In the genomic region with DNA sequence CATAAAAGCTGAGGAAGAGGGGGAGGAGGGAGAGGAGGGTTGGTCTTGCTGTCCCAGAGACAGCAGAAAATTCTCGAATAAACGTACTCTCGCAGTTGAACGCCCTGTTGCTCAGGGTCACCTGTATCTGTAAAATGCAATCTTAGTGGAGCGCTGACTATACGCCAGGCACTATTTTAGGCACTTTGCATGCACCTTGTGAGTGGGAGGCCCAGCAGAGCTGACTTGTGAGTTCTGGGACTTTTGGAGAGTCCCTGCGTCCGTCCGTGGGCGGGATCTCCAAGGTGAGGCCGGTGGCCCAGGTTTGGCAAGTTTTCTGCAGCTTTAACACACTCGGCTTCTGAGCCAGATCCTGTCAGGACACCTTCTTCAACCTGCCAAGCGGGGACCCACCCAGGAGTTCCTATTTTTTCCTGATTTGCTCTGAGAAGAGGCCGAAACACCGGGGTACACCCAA, we compare ENCODE assay signal across 8 cellular contexts. TPM values are rescaled to one million over a fixed set of nuclear protein-coding genes. Genes with fewer than 3 reads are reported as not detected.
DNase-seq lines count a peak whose midpoint lies in the region; ATAC-seq lines count a peak whose summit lies in the region.

No MANE protein-coding gene starts in this region.

- no peak for ATAC-seq in activated naive CD8-positive, alpha-beta T cell treated with anti-CD3 and anti-CD28 coated beads, Interleukin-2, amount 10 ng/mL, durations not matched to agents 7 days and 5 days (ENCODE audit: low read depth)
- ATAC-seq in left colon: peak; percentile 44

- no peaks in the 10 kb centered on the region for H3K9me3 Mint-ChIP-seq in T-helper 1 cell treated with Interleukin-12 subunit alpha and Interleukin-12 subunit beta and Interleukin-4 antibody, amounts not matched to agents 30 μg/mL and 1 μg/mL, for 36 hours
- no peaks in the 10 kb centered on the region for H3K9me3 Mint-ChIP-seq in activated naive CD8-positive, alpha-beta T cell treated with anti-CD3 and anti-CD28 coated beads, Interleukin-2, amount 10 ng/mL, durations not matched to agents 7 days and 5 days

- H3K27me3 ChIP-seq in HUES48 (ENCODE audit: control insufficient read depth, insufficient read depth, low read length): no peaks in the 10 kb centered on the region

- H3K9ac ChIP-seq in HUES48 (ENCODE audit: low read depth, low read length): peak overlapping the region; percentile 60; the same call in 1 of the 2 replicates

- peaks cover 37% of the 10 kb centered on the region for H3K4me1 ChIP-seq in HUES48 (ENCODE audit: control insufficient read depth, insufficient read depth, low read length)

- intact Hi-C loops in left colon (cut with DNase I, micrococcal nuclease): loop anchor here in 1 of 2 donors (5.0 kb wide), 1 partner anchor 81 kb away; no protein-coding TSS in a partner anchor

- H3K36me3 ChIP-seq in HUES48 (ENCODE audit: control insufficient read depth, insufficient read depth, low read length): no peaks in the 10 kb centered on the region

- peaks cover 7% of the 10 kb centered on the region for H3K4me1 Mint-ChIP-seq in T-helper 1 cell treated with Interleukin-12 subunit alpha and Interleukin-12 subunit beta and Interleukin-4 antibody, amounts not matched to agents 30 μg/mL and 1 μg/mL, for 36 hours (ENCODE audit: low read depth)
- no peaks in the 10 kb centered on the region for H3K4me1 Mint-ChIP-seq in activated naive CD8-positive, alpha-beta T cell treated with anti-CD3 and anti-CD28 coated beads, Interleukin-2, amount 10 ng/mL, durations not matched to agents 7 days and 5 days

- peaks cover 49% of the 10 kb centered on the region for H3K27me3 Mint-ChIP-seq in T-helper 1 cell treated with Interleukin-12 subunit alpha and Interleukin-12 subunit beta and Interleukin-4 antibody, amounts not matched to agents 30 μg/mL and 1 μg/mL, for 36 hours (ENCODE audit: low read depth)
- H3K27me3 Mint-ChIP-seq in activated naive CD8-positive, alpha-beta T cell treated with anti-CD3 and anti-CD28 coated beads, Interleukin-2, amount 10 ng/mL, durations not matched to agents 7 days and 5 days: peaks cover 38% of the 10 kb centered on the region

- DNase-seq in T-helper 1 cell (no peak), left colon (peak; percentile 69 to 72), cortex of kidney (lab: John Stamatoyannopoulos, UW) (no peak), NCI-H2107 (lab: John Stamatoyannopoulos, UW) (no peak)
- DNase-seq in activated naive CD8-positive, alpha-beta T cell treated with anti-CD3 and anti-CD28 coated beads, Interleukin-2, amount 10 ng/mL, durations not matched to agents 7 days and 5 days: no peak
- peak; percentile 4 for DNase-seq in stimulated activated CD8-positive, alpha-beta memory T cell treated with anti-CD3 and anti-CD28 coated beads, Interleukin-12 subunit alpha, Interleukin-12 subunit beta, amount 100 ng/mL, for 1 hour (ENCODE audit: low read depth)

- peak overlapping the region; percentile 74 for H3K27ac ChIP-seq in HUES48 (ENCODE audit: low read depth, low read length)

- H3K4me3 ChIP-seq in HUES48 (ENCODE audit: low read depth, low read length): peak overlapping the region; percentile 60

- POLR2A ChIA-PET in activated naive CD8-positive, alpha-beta T cell treated with anti-CD3 and anti-CD28 coated beads, Interleukin-2, amount 10 ng/mL, durations not matched to agents 7 days and 5 days (lab: Charles Lee): interaction anchor here (1.6 kb wide), 1 partner anchor 88 kb away, joined by 3 read pairs; no protein-coding TSS in a partner anchor

- H3K36me3 Mint-ChIP-seq in T-helper 1 cell treated with Interleukin-12 subunit alpha and Interleukin-12 subunit beta and Interleukin-4 antibody, amounts not matched to agents 30 μg/mL and 1 μg/mL, for 36 hours (ENCODE audit: low read depth): no peaks in the 10 kb centered on the region
- no peaks in the 10 kb centered on the region for H3K36me3 Mint-ChIP-seq in activated naive CD8-positive, alpha-beta T cell treated with anti-CD3 and anti-CD28 coated beads, Interleukin-2, amount 10 ng/mL, durations not matched to agents 7 days and 5 days

- peak overlapping the region; percentile 82 for H3K4me3 Mint-ChIP-seq in T-helper 1 cell treated with Interleukin-12 subunit alpha and Interleukin-12 subunit beta and Interleukin-4 antibody, amounts not matched to agents 30 μg/mL and 1 μg/mL, for 36 hours
- peak overlapping the region; percentile 74 for H3K4me3 Mint-ChIP-seq in activated naive CD8-positive, alpha-beta T cell treated with anti-CD3 and anti-CD28 coated beads, Interleukin-2, amount 10 ng/mL, durations not matched to agents 7 days and 5 days

- H3K27ac Mint-ChIP-seq in T-helper 1 cell treated with Interleukin-12 subunit alpha and Interleukin-12 subunit beta and Interleukin-4 antibody, amounts not matched to agents 30 μg/mL and 1 μg/mL, for 36 hours: peak overlapping the region; percentile 80
- H3K27ac Mint-ChIP-seq in activated naive CD8-positive, alpha-beta T cell treated with anti-CD3 and anti-CD28 coated beads, Interleukin-2, amount 10 ng/mL, durations not matched to agents 7 days and 5 days: no peak overlapping the region

- H3K9me3 ChIP-seq in HUES48 (ENCODE audit: control insufficient read depth, insufficient read depth, low read length): no peaks in the 10 kb centered on the region

RNA-seq across cellular contexts. Expression of gene PLEKHG6, which starts 32.5 kb away (rescaled TPM):
- total RNA-seq in activated naive CD8-positive, alpha-beta T cell treated with anti-CD3 and anti-CD28 coated beads, Interleukin-2, amount 10 ng/mL, durations not matched to agents 7 days and 5 days: not detected
- 100 to 1,000 TPM; 140 to 147 TPM for total RNA-seq in left colon

Comparison
In these comparisons a context has a peak if more than half of its experiments do, and no peak if none do; other contexts are left out.
1. DNase-seq: peak in left colon (2 of 2) and stimulated activated CD8-positive, alpha-beta memory T cell treated with anti-CD3 and anti-CD28 coated beads, Interleukin-12 subunit alpha, Interleukin-12 subunit beta, amount 100 ng/mL, for 1 hour (single experiment); none in T-helper 1 cell (0 of 5), activated naive CD8-positive, alpha-beta T cell treated with anti-CD3 and anti-CD28 coated beads, Interleukin-2, amount 10 ng/mL, durations not matched to agents 7 days and 5 days (single experiment), cortex of kidney (single experiment) and NCI-H2107 (single experiment).
2. RNA of gene PLEKHG6, which starts 32.5 kb away (total RNA-seq): 140 to 147 TPM in left colon; not detected in activated naive CD8-positive, alpha-beta T cell treated with anti-CD3 and anti-CD28 coated beads, Interleukin-2, amount 10 ng/mL, durations not matched to agents 7 days and 5 days; every median in the first group is over 100 times any median in the second.